1 cellular context compared by ENCODE assay signal in genomic region chr6:106771822-106772221, GRCh38.
TF ChIP-seq lines count a peak whose summit lies in the region.

No MANE protein-coding gene starts in this region.

TF ChIP-seq in GM23338, 12 proteins besides CTCF, POLR2A, EP300 and RAD21 (continued from another document):
- TF ChIP-seq ZNF462 (CRISPR knock-in tag; IDR thresholded peaks at IDR 0.05), result no peak
- TF ChIP-seq EZH2phosphoT487 (IDR thresholded peaks at IDR 0.05; ENCODE audit: unreplicated experiment), result no peak
- no peak for TF ChIP-seq EZH2 (IDR thresholded peaks at IDR 0.05; ENCODE audit: low read depth, unreplicated experiment)
- no peak for TF ChIP-seq ETS1 (IDR thresholded peaks at IDR 0.05)
- TF ChIP-seq CREB1 (CRISPR knock-in tag; IDR thresholded peaks at IDR 0.05; ENCODE audit: low read depth), result no peak
TF ChIP-seq in GM23338: peak in this region for 0.
